Comparison of ENCODE assay signal across 14 cellular contexts in the genomic region with DNA sequence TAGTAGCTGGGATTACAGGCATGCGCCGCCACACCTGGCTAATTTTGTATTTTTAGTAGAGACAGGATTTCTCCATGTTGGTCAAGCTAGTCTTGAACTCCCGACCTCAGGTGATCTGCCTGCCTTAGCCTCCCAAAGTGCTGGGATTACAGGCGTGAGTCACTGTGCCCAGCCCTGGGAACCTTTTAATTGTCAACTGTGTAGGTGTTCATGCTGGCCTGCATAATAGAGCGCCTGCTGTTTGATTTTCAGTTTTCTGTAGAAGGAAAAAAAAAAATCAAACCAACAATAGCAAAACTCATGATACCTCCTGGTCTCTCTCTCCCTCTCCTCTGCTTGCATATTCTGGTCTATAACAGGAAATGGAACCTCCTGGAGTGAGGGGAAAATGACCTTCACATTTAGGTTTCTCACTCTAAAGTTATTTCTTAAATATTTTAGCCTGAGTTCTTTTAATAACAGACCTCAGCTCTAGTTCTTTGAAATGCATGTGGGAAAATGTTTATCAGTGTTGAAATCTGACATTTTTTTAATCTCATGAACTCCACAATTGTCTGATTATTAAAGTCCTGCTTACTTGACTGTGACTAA. TPM values are rescaled to one million over a fixed set of nuclear protein-coding genes. Genes with fewer than 3 reads are reported as not detected.
DNase-seq lines count a peak whose midpoint lies in the region; ATAC-seq and TF ChIP-seq lines count a peak whose summit lies in the region.
"Had no signal": no experiment of that assay in that cellular context is flagged by ENCODE, and none has a peak within 500 bp of the region (broad histone marks: within the 10 kb centered on the region; RNA-seq: fewer than 3 reads in every experiment).

No MANE protein-coding gene starts in this region.

- intact Hi-C loops in left ventricle myocardium inferior (cut with micrococcal nuclease) = no loop called here

- no peak overlapping the region for H2AFZ ChIP-seq in H9 (ENCODE audit: low read length)

- no peaks in the 10 kb centered on the region for H3K36me3 ChIP-seq in left ventricle myocardium inferior

- no peak overlapping the region for H4K5ac ChIP-seq in H9 (ENCODE audit: insufficient read length, low read depth, low read length)

- H3K4me1 Mint-ChIP-seq in H9 = peaks cover 16 to 22% of the 10 kb centered on the region in 2 experiments

- H3K4me1 ChIP-seq in H9 (ENCODE audit: insufficient read depth, low read length) (0 out of 2 replicates have a peak, but pooled peaks cover 2% of the 10 kb centered on the region), left ventricle myocardium inferior (peaks cover 18% of the 10 kb centered on the region)
- H3K4me1 ChIP-seq: BLaER1 had no signal

- H3K23me2 ChIP-seq in H9 (ENCODE audit: insufficient read length, low read depth, low read length, poor library complexity, severe bottlenecking) = no peaks in the 10 kb centered on the region

- H3K9ac ChIP-seq in H9 (ENCODE audit: extremely low read depth, insufficient read length, low read length) = no peak overlapping the region
- H3K9ac ChIP-seq: BLaER1 had no signal

- H3K27me3 ChIP-seq in H9 (ENCODE audit: insufficient read depth, low read length) (no peaks in the 10 kb centered on the region), left ventricle myocardium inferior (ENCODE audit: low read depth) (no peaks in the 10 kb centered on the region)
- H3K27me3 ChIP-seq: BLaER1 had no signal

- H3K9me3 Mint-ChIP-seq in H9 = no peaks in the 10 kb centered on the region; a peak in 2 of 5 replicates

- H3K56ac ChIP-seq in H9 (ENCODE audit: insufficient read length, low read depth, low read length) = no peak overlapping the region

- H4K91ac ChIP-seq in H9 (ENCODE audit: insufficient read length, low read depth, low read length) = no peak overlapping the region

- no peak overlapping the region for H3K18ac ChIP-seq in H9 (ENCODE audit: insufficient read length, low read depth, low read length)

- in situ Hi-C loops in astrocyte of the spinal cord (cut with HindIII; ENCODE audit: low sequenced_read_pairs) = no loop called here

- H3K79me2 ChIP-seq in H9 (ENCODE audit: insufficient read depth, low read length) = peaks cover 2% of the 10 kb centered on the region; the same call in 1 of the 2 replicates

- no peak overlapping the region for H3K4me3 ChIP-seq in astrocyte of the spinal cord (ENCODE audit: low read depth, low read length)
- H3K4me3 ChIP-seq in left ventricle myocardium inferior = no peak overlapping the region
- H3K4me3 ChIP-seq: BLaER1 had no signal

- H3T11ph ChIP-seq in H9 (ENCODE audit: low read length) = no peak overlapping the region

- no peak overlapping the region for H2BK5ac ChIP-seq in H9 (ENCODE audit: insufficient read length, low read length)

- no peak for TF ChIP-seq CTCF in H9 (conservative IDR thresholded peaks at IDR 0.05)
- no peak for TF ChIP-seq CTCF in astrocyte of the spinal cord (IDR thresholded peaks at IDR 0.05; ENCODE audit: low read depth, low read length)
- no peak for TF ChIP-seq CTCF in left ventricle myocardium inferior (IDR thresholded peaks at IDR 0.05; ENCODE audit: borderline replicate concordance)

- no peak overlapping the region for H2AK5ac ChIP-seq in H9 (ENCODE audit: insufficient read length, low read length)

- H3K27me3 Mint-ChIP-seq in H9 (ENCODE audit: low read depth) = no peaks in the 10 kb centered on the region

- H2BK20ac ChIP-seq in H9 (ENCODE audit: low read depth, low read length, poor library complexity, severe bottlenecking) = no peak overlapping the region

- H4K8ac ChIP-seq in H9 (replicated peaks; ENCODE audit: insufficient read length, low read depth, low read length) = no peak overlapping the region

- no peak overlapping the region for H3K4me2 ChIP-seq in H9 (ENCODE audit: insufficient read depth, insufficient read length, low read length)
- H3K4me2 ChIP-seq: BLaER1 had no signal

- H3K9me3 ChIP-seq in H9 (ENCODE audit: control insufficient read depth, low read depth, low read length) (no peaks in the 10 kb centered on the region), left ventricle myocardium inferior (replicated peaks) (no peaks in the 10 kb centered on the region)

- no peak overlapping the region for H2BK15ac ChIP-seq in H9 (ENCODE audit: low read depth, low read length)

- no peak overlapping the region for H3K23ac ChIP-seq in H9 (ENCODE audit: insufficient read length, low read depth, low read length)

- no peak for DNase-seq in H9
- peak; percentile 42 for DNase-seq in NCI-H146 (lab: John Stamatoyannopoulos, UW)
- DNase-seq in astrocyte of the spinal cord (ENCODE audit: low read depth, low spot score) = peak; percentile 33
- DNase-seq in iris pigment epithelial cell (ENCODE audit: low read depth) = peak; percentile 29
- no peak for DNase-seq in NCI-H1092 (lab: John Stamatoyannopoulos, UW)
- no peak for DNase-seq in left ventricle myocardium inferior
- DNase-seq in activated CD4-positive, alpha-beta T cell treated with anti-CD3 and anti-CD28 coated beads for 1 hour = no peak
- DNase-seq: KBM-7, NCI-H1105 treated with DMSO at 0.1 percent for 48 hours, NCI-H187 treated with DMSO at 0.1 percent for 48 hours, NCI-H526 treated with DMSO at 0.1 percent for 48 hours, Right ventricle myocardium superior had no signal

- peaks cover 0 to 5% (median 4%) of the 10 kb centered on the region in 3 experiments; a peak in 3 of 7 replicates for H3K36me3 Mint-ChIP-seq in H9 (ENCODE audit: insufficient read depth in 1 of 3, low read depth in 3 of 3)

- peak overlapping the region; percentile 34 to 84 (median 60); a peak in 5 of 7 replicates for H3K27ac Mint-ChIP-seq in H9

- H3K4me3 Mint-ChIP-seq in H9 = no peak overlapping the region

- no peak overlapping the region for H3K14ac ChIP-seq in H9 (ENCODE audit: insufficient read depth, low read length)

- H4K20me1 ChIP-seq in H9 (ENCODE audit: control insufficient read depth, insufficient read depth, insufficient read length) = no peaks in the 10 kb centered on the region

- WGBS in H9 (ENCODE audit: extremely low coverage, insufficient read length, low lambda C conversion rate) = no CpG with 5 or more reads among the region's 5 CpGs

- no peaks in the 10 kb centered on the region for H3K79me1 ChIP-seq in H9 (ENCODE audit: insufficient read depth, low read depth, low read length, poor library complexity, severe bottlenecking)

- H2BK12ac ChIP-seq in H9 (ENCODE audit: insufficient read length, low read depth, low read length) = no peak overlapping the region

- H3K27ac ChIP-seq in H9 (ENCODE audit: insufficient read length, low read depth, low read length) (no peak overlapping the region), left ventricle myocardium inferior (replicated peaks) (no peak overlapping the region)
- H3K27ac ChIP-seq: BLaER1 had no signal

- no peak for ATAC-seq in HG03442 (IDR thresholded peaks at IDR 0.05; ENCODE audit: unreplicated experiment)

- no peak overlapping the region for H2BK120ac ChIP-seq in H9 (ENCODE audit: low read depth, low read length, poor library complexity, severe bottlenecking)

- no peak overlapping the region for H3K4ac ChIP-seq in H9 (ENCODE audit: low read depth, low read length)

RNA-seq across cellular contexts. Expression of a gene that starts 51.7 kb away (rescaled TPM):
- total RNA-seq in H9 (2021) (92.0 and 94.5 TPM in 2 replicates), left ventricle myocardium inferior (12.0 TPM)

Comparison
In these comparisons a context has a peak if more than half of its experiments do, and no peak if none do; other contexts are left out.
1. DNase-seq: peak in NCI-H146 (single experiment), astrocyte of the spinal cord (single experiment) and iris pigment epithelial cell (single experiment); none in H9 (single experiment), NCI-H1092 (single experiment), left ventricle myocardium inferior (single experiment) and activated CD4-positive, alpha-beta T cell treated with anti-CD3 and anti-CD28 coated beads for 1 hour (single experiment).